In the genomic region with DNA sequence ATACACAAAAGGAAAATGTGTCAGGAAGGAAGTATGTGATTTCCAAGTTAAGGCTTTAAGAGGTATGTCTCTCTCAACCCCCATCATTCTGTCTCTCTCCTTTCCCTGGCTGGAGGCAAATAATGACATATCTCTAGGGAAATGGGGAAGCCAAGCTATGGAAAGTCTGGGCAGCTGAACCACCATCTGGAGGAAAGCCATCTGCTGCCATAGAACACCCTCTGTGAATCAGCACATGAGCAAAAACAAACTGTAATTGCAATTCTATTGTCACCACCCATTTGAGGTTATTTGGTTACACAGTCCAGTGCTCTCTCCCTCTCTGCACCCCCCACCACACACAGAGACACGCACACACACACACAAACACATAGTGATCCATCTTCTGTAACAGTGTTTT, we compare ENCODE assay signal across 10 cellular contexts.
A peak's percentile ranks its signal among the peaks of the same experiment; 100 is the strongest.
DNase-seq lines count a peak whose midpoint lies in the region; TF ChIP-seq lines count a peak whose summit lies in the region.
"Had no signal": no experiment of that assay in that cellular context is flagged by ENCODE, and none has a peak within 500 bp of the region (broad histone marks: within the 10 kb centered on the region; RNA-seq: fewer than 3 reads in every experiment).

No MANE protein-coding gene starts in this region.

- H3K27me3 ChIP-seq in tibial nerve: no peaks in the 10 kb centered on the region

- no peaks in the 10 kb centered on the region for H3K9me3 ChIP-seq in tibial nerve

- no peak for TF ChIP-seq POLR2A in tibial nerve (IDR thresholded peaks at IDR 0.05)

- no peak for TF ChIP-seq EP300 in tibial nerve (IDR thresholded peaks at IDR 0.05)

- H3K4me1 ChIP-seq in tibial nerve: no peaks in the 10 kb centered on the region

- H3K36me3 ChIP-seq in tibial nerve: no peaks in the 10 kb centered on the region

- DNase-seq in COR-L47 (lab: John Stamatoyannopoulos, UW) (peak; percentile 88), NCI-H1105 treated with DMSO at 0.1 percent for 48 hours (lab: John Stamatoyannopoulos, UW) (peak; percentile 53), NCI-H774 (lab: John Stamatoyannopoulos, UW) (peak; percentile 33), glomerular visceral epithelial cell (ENCODE audit: extremely low spot score) (peak; percentile 74), KG1 (lab: John Stamatoyannopoulos, UW) (no peak), tibial nerve (ENCODE audit: low spot score in 2 of 2) (no peak), NK-92 (lab: John Stamatoyannopoulos, UW; ENCODE audit: unreplicated experiment) (no peak)
- DNase-seq in activated effector memory CD4-positive, alpha-beta T cell treated with anti-CD3 and anti-CD28 coated beads, Interleukin-2, amount 50 U/mL, for 16 hours: no peak
- DNase-seq: activated B cell treated with CpG ODN at 0.5 μM for 24 hours, mucosa of descending colon had no signal

- no peak overlapping the region for H3K27ac ChIP-seq in tibial nerve

- H3K4me3 ChIP-seq in tibial nerve: no peak overlapping the region
- H3K4me3 ChIP-seq: mucosa of descending colon had no signal

- WGBS in tibial nerve, 2 donors: 78 to 79% methylated on average over 1 of the region's 1 CpG

- no peak for TF ChIP-seq CTCF in tibial nerve (IDR thresholded peaks at IDR 0.05)

Comparison
In these comparisons a context has a peak if more than half of its experiments do, and no peak if none do; other contexts are left out.
1. DNase-seq: peak in COR-L47 (single experiment), NCI-H1105 treated with DMSO at 0.1 percent for 48 hours (single experiment), NCI-H774 (single experiment) and glomerular visceral epithelial cell (single experiment); none in KG1 (single experiment), tibial nerve (0 of 2), NK-92 (single experiment) and activated effector memory CD4-positive, alpha-beta T cell treated with anti-CD3 and anti-CD28 coated beads, Interleukin-2, amount 50 U/mL, for 16 hours (single experiment).